18 cellular contexts compared by ENCODE assay signal in the genomic region with DNA sequence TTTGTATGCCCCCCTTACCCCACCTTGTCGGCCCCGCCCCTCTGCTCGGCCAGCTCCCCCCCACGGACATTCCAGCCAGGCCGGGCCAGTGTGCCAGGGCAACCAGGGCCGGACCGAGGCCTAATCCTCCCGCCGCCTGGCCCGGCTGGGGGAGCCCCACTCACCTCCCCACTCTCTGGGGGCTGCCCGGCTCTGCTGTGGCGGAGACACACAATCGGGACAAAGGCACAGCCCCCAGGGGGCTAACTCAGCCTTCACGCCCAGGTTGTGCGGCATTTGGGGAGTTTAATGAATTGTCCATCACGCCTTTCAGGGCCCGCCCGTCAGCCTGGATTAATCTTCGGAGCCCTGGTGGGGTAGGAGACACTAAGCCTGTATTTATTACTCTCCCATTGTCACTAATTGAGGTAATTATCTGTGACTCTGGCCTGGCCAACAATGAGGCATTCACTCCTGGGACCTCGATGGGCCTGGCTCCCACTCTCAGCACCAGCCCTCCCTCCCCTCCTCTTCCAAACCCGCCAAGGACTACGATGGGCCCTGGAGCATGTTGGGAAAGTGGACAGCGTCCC. TPM values are rescaled to one million over a fixed set of nuclear protein-coding genes. Genes with fewer than 3 reads are reported as not detected.
"Had no signal": no experiment of that assay in that cellular context is flagged by ENCODE, and none has a peak within 500 bp of the region (broad histone marks: within the 10 kb centered on the region; RNA-seq: fewer than 3 reads in every experiment).

No MANE protein-coding gene starts in this region.

- H3K36me3 ChIP-seq: adrenal gland, colonic mucosa, pancreas, thoracic aorta had no signal

- H3K4me3 Mint-ChIP-seq: effector memory CD8-positive, alpha-beta T cell; nephron progenitor cell; stimulated activated naive CD8-positive, alpha-beta T cell treated with anti-CD3 and anti-CD28 coated beads, Interleukin-15, amount 100 ng/mL, for 72 hours had no signal

- H3K9me3 Mint-ChIP-seq: effector memory CD8-positive, alpha-beta T cell; nephron progenitor cell; stimulated activated naive CD8-positive, alpha-beta T cell treated with anti-CD3 and anti-CD28 coated beads, Interleukin-15, amount 100 ng/mL, for 72 hours had no signal

- H3K27ac Mint-ChIP-seq: nephron progenitor cell; stimulated activated naive CD8-positive, alpha-beta T cell treated with anti-CD3 and anti-CD28 coated beads, Interleukin-15, amount 100 ng/mL, for 72 hours had no signal

- ATAC-seq: stimulated activated naive CD8-positive, alpha-beta T cell treated with anti-CD3 and anti-CD28 coated beads, Interleukin-15, amount 100 ng/mL, for 72 hours had no signal

- H3K4me1 ChIP-seq: adrenal gland, colonic mucosa, pancreas had no signal

- H3K4me3 ChIP-seq: adrenal gland, colonic mucosa, pancreas, thoracic aorta had no signal

- H3K27ac ChIP-seq: adrenal gland, colonic mucosa, pancreas, thoracic aorta had no signal

- DNase-seq: activated CD4-positive, alpha-beta T cell treated with anti-CD3 and anti-CD28 coated beads, Interleukin-2, amount 50 U/mL, for 1 hour; activated naive CD4-positive, alpha-beta T cell treated with anti-CD3 and anti-CD28 coated beads, Interleukin-2, amount 50 U/mL, for 16 hours; adrenal gland; caudate nucleus; colonic mucosa; effector memory CD8-positive, alpha-beta T cell; erythroblast; hypothalamus; nephron progenitor cell; stimulated activated CD4-positive, alpha-beta T cell treated with anti-CD3 and anti-CD28 coated beads, Interleukin-4, amount 100 ng/mL, for 1 hour; stimulated activated naive CD8-positive, alpha-beta T cell treated with anti-CD3 and anti-CD28 coated beads, Interleukin-15, amount 100 ng/mL, for 72 hours had no signal

- H3K9me3 ChIP-seq: adrenal gland, colonic mucosa, pancreas, thoracic aorta had no signal

RNA-seq across cellular contexts. Expression of a gene that starts 8.7 kb away (rescaled TPM):
- total RNA-seq: activated CD8-positive, alpha-beta memory T cell treated with anti-CD3 and anti-CD28 coated beads for 36 hours; adrenal gland; colonic mucosa; lower leg skin; mesenteric fat pad; pancreas; renal cortical epithelial cell; ureter had no signal
